1 cellular context compared by ENCODE assay signal in genomic region chr19:789473-790052, GRCh38.
TF ChIP-seq lines count a peak whose summit lies in the region.

No MANE protein-coding gene starts in this region.

TF ChIP-seq in HepG2, 621 proteins besides CTCF, POLR2A, EP300 and RAD21 (continued from another document and continues in another):
- TF ChIP-seq ZFY (CRISPR knock-in tag; IDR thresholded peaks at IDR 0.05) (0 out of 2 replicates have a peak, but pooled peaks have one; percentile 68), ZNF468 (CRISPR knock-in tag; IDR thresholded peaks at IDR 0.05) (0 out of 2 replicates have a peak, but pooled peaks have one; percentile 34), ZNF264 (CRISPR knock-in tag; IDR thresholded peaks at IDR 0.05) (0 out of 2 replicates have a peak, but pooled peaks have one; percentile 18), ZC3H13 (CRISPR knock-in tag; IDR thresholded peaks at IDR 0.05) (no peak), ZNF292 (CRISPR knock-in tag; IDR thresholded peaks at IDR 0.05; ENCODE audit: borderline replicate concordance, low read depth) (peak; percentile 51; the same call in 1 of the 2 replicates), MED1 (CRISPR knock-in tag; IDR thresholded peaks at IDR 0.05) (peak; percentile 40; the same call in 1 of the 2 replicates), KDM3A (CRISPR knock-in tag; IDR thresholded peaks at IDR 0.05; ENCODE audit: low read depth) (no peak), TOPORS (CRISPR knock-in tag; IDR thresholded peaks at IDR 0.05) (no peak), ZNF232 (CRISPR knock-in tag; IDR thresholded peaks at IDR 0.05; ENCODE audit: borderline replicate concordance) (0 out of 2 replicates have a peak, but pooled peaks have one; percentile 55), MED8 (CRISPR knock-in tag; IDR thresholded peaks at IDR 0.05; ENCODE audit: insufficient replicate concordance) (no peak), SRSF1 (optimal IDR thresholded peaks at IDR 0.05; ENCODE audit: low read depth, low read length) (no peak), HOXA9 (CRISPR knock-in tag; IDR thresholded peaks at IDR 0.05; ENCODE audit: borderline replicate concordance) (no peak), SMC3 (IDR thresholded peaks at IDR 0.05; ENCODE audit: low read length) (no peak), ZNF367 (CRISPR knock-in tag; IDR thresholded peaks at IDR 0.05; ENCODE audit: borderline replicate concordance) (no peak), ZNF891 (CRISPR knock-in tag; IDR thresholded peaks at IDR 0.05) (0 out of 2 replicates have a peak, but pooled peaks have one; percentile 9), MAFK (conservative IDR thresholded peaks at IDR 0.05 in 1 of 2, IDR thresholded peaks at IDR 0.05 in 1 of 2; ENCODE audit: low read length in 2 of 2) (peak; percentile 61 to 64), XBP1 (CRISPR knock-in tag; IDR thresholded peaks at IDR 0.05) (no peak), ZNF224 (CRISPR knock-in tag; IDR thresholded peaks at IDR 0.05) (no peak), ZNF30 (CRISPR knock-in tag; IDR thresholded peaks at IDR 0.05) (no peak), HIVEP1 (CRISPR knock-in tag; IDR thresholded peaks at IDR 0.05) (peak; percentile 30; the same call in 1 of the 2 replicates), ZMAT3 (CRISPR knock-in tag; conservative IDR thresholded peaks at IDR 0.05) (peak; percentile 4; the same call in 1 of the 2 replicates), ZNF143 (CRISPR knock-in tag; IDR thresholded peaks at IDR 0.05) (no peak; the same call in 1 of the 2 replicates), ZNF770 (CRISPR knock-in tag; IDR thresholded peaks at IDR 0.05) (peak; percentile 90), MAFF (IDR thresholded peaks at IDR 0.05; ENCODE audit: low read depth, low read length) (peak; percentile 28; the same call in 1 of the 2 replicates), THAP11 (CRISPR knock-in tag; IDR thresholded peaks at IDR 0.05) (0 out of 2 replicates have a peak, but pooled peaks have one; percentile 11), GRHL1 (CRISPR knock-in tag; conservative IDR thresholded peaks at IDR 0.05) (no peak), EHMT2 (IDR thresholded peaks at IDR 0.05; ENCODE audit: borderline replicate concordance, low read depth, low read length) (no peak), DNMT3B (CRISPR knock-in tag; conservative IDR thresholded peaks at IDR 0.05) (no peak), HNF1B (CRISPR knock-in tag; IDR thresholded peaks at IDR 0.05) (0 out of 2 replicates have a peak, but pooled peaks have one; percentile 33), TRIM24 (CRISPR knock-in tag; IDR thresholded peaks at IDR 0.05) (no peak), ZBTB42 (CRISPR knock-in tag; IDR thresholded peaks at IDR 0.05) (no peak), HHEX (CRISPR knock-in tag; IDR thresholded peaks at IDR 0.05) (no peak), MBD4 (IDR thresholded peaks at IDR 0.05; ENCODE audit: borderline replicate concordance, low read length) (no peak), MYNN (CRISPR knock-in tag; IDR thresholded peaks at IDR 0.05; ENCODE audit: low read depth) (no peak), MTA1 (CRISPR knock-in tag; IDR thresholded peaks at IDR 0.05; ENCODE audit: borderline replicate concordance) (no peak), ATAD3A (CRISPR knock-in tag; IDR thresholded peaks at IDR 0.05) (no peak), SATB2 (CRISPR knock-in tag; IDR thresholded peaks at IDR 0.05) (no peak), CBX1 (IDR thresholded peaks at IDR 0.05; ENCODE audit: low read depth) (no peak), PREB (CRISPR knock-in tag; IDR thresholded peaks at IDR 0.05) (no peak), SOX6 (IDR thresholded peaks at IDR 0.05) (no peak), SOX6 (CRISPR knock-in tag; IDR thresholded peaks at IDR 0.05) (peak; percentile 35; the same call in 1 of the 2 replicates), HNRNPLL (IDR thresholded peaks at IDR 0.05; ENCODE audit: low read depth, low read length, poor library complexity, severe bottlenecking) (peak; percentile 31), NCOR1 (IDR thresholded peaks at IDR 0.05; ENCODE audit: borderline replicate concordance, low read length) (no peak), ZNF878 (CRISPR knock-in tag; IDR thresholded peaks at IDR 0.05) (0 out of 2 replicates have a peak, but pooled peaks have one; percentile 67), ZNF567 (CRISPR knock-in tag; IDR thresholded peaks at IDR 0.05; ENCODE audit: borderline replicate concordance) (no peak), ZNF776 (CRISPR knock-in tag; IDR thresholded peaks at IDR 0.05) (no peak)
- TF ChIP-seq, protein P1, sequence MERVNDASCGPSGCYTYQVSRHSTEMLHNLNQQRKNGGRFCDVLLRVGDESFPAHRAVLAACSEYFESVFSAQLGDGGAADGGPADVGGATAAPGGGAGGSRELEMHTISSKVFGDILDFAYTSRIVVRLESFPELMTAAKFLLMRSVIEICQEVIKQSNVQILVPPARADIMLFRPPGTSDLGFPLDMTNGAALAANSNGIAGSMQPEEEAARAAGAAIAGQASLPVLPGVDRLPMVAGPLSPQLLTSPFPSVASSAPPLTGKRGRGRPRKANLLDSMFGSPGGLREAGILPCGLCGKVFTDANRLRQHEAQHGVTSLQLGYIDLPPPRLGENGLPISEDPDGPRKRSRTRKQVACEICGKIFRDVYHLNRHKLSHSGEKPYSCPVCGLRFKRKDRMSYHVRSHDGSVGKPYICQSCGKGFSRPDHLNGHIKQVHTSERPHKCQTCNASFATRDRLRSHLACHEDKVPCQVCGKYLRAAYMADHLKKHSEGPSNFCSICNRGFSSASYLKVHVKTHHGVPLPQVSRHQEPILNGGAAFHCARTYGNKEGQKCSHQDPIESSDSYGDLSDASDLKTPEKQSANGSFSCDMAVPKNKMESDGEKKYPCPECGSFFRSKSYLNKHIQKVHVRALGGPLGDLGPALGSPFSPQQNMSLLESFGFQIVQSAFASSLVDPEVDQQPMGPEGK (CRISPR knock-in tag; IDR thresholded peaks at IDR 0.05): peak; percentile 84
- TF ChIP-seq, protein P2, sequence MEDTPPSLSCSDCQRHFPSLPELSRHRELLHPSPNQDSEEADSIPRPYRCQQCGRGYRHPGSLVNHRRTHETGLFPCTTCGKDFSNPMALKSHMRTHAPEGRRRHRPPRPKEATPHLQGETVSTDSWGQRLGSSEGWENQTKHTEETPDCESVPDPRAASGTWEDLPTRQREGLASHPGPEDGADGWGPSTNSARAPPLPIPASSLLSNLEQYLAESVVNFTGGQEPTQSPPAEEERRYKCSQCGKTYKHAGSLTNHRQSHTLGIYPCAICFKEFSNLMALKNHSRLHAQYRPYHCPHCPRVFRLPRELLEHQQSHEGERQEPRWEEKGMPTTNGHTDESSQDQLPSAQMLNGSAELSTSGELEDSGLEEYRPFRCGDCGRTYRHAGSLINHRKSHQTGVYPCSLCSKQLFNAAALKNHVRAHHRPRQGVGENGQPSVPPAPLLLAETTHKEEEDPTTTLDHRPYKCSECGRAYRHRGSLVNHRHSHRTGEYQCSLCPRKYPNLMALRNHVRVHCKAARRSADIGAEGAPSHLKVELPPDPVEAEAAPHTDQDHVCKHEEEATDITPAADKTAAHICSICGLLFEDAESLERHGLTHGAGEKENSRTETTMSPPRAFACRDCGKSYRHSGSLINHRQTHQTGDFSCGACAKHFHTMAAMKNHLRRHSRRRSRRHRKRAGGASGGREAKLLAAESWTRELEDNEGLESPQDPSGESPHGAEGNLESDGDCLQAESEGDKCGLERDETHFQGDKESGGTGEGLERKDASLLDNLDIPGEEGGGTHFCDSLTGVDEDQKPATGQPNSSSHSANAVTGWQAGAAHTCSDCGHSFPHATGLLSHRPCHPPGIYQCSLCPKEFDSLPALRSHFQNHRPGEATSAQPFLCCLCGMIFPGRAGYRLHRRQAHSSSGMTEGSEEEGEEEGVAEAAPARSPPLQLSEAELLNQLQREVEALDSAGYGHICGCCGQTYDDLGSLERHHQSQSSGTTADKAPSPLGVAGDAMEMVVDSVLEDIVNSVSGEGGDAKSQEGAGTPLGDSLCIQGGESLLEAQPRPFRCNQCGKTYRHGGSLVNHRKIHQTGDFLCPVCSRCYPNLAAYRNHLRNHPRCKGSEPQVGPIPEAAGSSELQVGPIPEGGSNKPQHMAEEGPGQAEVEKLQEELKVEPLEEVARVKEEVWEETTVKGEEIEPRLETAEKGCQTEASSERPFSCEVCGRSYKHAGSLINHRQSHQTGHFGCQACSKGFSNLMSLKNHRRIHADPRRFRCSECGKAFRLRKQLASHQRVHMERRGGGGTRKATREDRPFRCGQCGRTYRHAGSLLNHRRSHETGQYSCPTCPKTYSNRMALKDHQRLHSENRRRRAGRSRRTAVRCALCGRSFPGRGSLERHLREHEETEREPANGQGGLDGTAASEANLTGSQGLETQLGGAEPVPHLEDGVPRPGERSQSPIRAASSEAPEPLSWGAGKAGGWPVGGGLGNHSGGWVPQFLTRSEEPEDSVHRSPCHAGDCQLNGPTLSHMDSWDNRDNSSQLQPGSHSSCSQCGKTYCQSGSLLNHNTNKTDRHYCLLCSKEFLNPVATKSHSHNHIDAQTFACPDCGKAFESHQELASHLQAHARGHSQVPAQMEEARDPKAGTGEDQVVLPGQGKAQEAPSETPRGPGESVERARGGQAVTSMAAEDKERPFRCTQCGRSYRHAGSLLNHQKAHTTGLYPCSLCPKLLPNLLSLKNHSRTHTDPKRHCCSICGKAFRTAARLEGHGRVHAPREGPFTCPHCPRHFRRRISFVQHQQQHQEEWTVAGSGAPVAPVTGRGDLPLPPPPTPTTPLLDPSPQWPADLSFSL (CRISPR knock-in tag; IDR thresholded peaks at IDR 0.05): no peak
- TF ChIP-seq, protein P3, sequence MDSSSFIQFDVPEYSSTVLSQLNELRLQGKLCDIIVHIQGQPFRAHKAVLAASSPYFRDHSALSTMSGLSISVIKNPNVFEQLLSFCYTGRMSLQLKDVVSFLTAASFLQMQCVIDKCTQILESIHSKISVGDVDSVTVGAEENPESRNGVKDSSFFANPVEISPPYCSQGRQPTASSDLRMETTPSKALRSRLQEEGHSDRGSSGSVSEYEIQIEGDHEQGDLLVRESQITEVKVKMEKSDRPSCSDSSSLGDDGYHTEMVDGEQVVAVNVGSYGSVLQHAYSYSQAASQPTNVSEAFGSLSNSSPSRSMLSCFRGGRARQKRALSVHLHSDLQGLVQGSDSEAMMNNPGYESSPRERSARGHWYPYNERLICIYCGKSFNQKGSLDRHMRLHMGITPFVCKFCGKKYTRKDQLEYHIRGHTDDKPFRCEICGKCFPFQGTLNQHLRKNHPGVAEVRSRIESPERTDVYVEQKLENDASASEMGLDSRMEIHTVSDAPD (CRISPR knock-in tag; IDR thresholded peaks at IDR 0.05): no peak
- TF ChIP-seq, protein P4, sequence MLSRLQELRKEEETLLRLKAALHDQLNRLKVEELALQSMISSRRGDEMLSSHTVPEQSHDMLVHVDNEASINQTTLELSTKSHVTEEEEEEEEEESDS (CRISPR knock-in tag; IDR thresholded peaks at IDR 0.05; ENCODE audit: borderline replicate concordance): no peak
